1 cellular context compared by ENCODE assay signal in genomic region chr14:23174266-23174665, GRCh38.
TF ChIP-seq lines count a peak whose summit lies in the region.

No MANE protein-coding gene starts in this region.

TF ChIP-seq in GM23338, 12 proteins besides CTCF, POLR2A, EP300 and RAD21 (continued from another document):
- TF ChIP-seq, protein P1, sequence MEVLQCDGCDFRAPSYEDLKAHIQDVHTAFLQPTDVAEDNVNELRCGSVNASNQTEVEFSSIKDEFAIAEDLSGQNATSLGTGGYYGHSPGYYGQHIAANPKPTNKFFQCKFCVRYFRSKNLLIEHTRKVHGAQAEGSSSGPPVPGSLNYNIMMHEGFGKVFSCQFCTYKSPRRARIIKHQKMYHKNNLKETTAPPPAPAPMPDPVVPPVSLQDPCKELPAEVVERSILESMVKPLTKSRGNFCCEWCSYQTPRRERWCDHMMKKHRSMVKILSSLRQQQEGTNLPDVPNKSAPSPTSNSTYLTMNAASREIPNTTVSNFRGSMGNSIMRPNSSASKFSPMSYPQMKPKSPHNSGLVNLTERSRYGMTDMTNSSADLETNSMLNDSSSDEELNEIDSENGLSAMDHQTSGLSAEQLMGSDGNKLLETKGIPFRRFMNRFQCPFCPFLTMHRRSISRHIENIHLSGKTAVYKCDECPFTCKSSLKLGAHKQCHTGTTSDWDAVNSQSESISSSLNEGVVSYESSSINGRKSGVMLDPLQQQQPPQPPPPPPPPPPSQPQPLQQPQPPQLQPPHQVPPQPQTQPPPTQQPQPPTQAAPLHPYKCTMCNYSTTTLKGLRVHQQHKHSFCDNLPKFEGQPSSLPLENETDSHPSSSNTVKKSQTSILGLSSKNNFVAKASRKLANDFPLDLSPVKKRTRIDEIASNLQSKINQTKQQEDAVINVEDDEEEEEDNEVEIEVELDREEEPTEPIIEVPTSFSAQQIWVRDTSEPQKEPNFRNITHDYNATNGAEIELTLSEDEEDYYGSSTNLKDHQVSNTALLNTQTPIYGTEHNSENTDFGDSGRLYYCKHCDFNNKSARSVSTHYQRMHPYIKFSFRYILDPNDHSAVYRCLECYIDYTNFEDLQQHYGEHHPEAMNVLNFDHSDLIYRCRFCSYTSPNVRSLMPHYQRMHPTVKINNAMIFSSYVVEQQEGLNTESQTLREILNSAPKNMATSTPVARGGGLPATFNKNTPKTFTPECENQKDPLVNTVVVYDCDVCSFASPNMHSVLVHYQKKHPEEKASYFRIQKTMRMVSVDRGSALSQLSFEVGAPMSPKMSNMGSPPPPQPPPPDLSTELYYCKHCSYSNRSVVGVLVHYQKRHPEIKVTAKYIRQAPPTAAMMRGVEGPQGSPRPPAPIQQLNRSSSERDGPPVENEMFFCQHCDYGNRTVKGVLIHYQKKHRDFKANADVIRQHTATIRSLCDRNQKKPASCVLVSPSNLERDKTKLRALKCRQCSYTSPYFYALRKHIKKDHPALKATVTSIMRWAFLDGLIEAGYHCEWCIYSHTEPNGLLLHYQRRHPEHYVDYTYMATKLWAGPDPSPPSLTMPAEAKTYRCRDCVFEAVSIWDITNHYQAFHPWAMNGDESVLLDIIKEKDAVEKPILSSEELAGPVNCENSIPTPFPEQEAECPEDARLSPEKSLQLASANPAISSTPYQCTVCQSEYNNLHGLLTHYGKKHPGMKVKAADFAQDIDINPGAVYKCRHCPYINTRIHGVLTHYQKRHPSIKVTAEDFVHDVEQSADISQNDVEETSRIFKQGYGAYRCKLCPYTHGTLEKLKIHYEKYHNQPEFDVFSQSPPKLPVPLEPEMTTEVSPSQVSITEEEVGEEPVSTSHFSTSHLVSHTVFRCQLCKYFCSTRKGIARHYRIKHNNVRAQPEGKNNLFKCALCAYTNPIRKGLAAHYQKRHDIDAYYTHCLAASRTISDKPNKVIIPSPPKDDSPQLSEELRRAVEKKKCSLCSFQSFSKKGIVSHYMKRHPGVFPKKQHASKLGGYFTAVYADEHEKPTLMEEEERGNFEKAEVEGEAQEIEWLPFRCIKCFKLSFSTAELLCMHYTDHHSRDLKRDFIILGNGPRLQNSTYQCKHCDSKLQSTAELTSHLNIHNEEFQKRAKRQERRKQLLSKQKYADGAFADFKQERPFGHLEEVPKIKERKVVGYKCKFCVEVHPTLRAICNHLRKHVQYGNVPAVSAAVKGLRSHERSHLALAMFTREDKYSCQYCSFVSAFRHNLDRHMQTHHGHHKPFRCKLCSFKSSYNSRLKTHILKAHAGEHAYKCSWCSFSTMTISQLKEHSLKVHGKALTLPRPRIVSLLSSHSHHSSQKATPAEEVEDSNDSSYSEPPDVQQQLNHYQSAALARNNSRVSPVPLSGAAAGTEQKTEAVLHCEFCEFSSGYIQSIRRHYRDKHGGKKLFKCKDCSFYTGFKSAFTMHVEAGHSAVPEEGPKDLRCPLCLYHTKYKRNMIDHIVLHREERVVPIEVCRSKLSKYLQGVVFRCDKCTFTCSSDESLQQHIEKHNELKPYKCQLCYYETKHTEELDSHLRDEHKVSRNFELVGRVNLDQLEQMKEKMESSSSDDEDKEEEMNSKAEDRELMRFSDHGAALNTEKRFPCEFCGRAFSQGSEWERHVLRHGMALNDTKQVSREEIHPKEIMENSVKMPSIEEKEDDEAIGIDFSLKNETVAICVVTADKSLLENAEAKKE (CRISPR knock-in tag; IDR thresholded peaks at IDR 0.05), result no peak
- TF ChIP-seq ETS1 (IDR thresholded peaks at IDR 0.05), result no peak
- no peak for TF ChIP-seq JUNB (IDR thresholded peaks at IDR 0.05; ENCODE audit: unreplicated experiment)
- no peak for TF ChIP-seq ZNF114 (CRISPR knock-in tag; IDR thresholded peaks at IDR 0.05)
- no peak for TF ChIP-seq EZH2phosphoT487 (IDR thresholded peaks at IDR 0.05; ENCODE audit: unreplicated experiment)
- TF ChIP-seq REST (IDR thresholded peaks at IDR 0.05; ENCODE audit: unreplicated experiment), result no peak
- TF ChIP-seq NANOG (IDR thresholded peaks at IDR 0.05; ENCODE audit: borderline replicate concordance), result no peak
- no peak for TF ChIP-seq ZNF331 (CRISPR knock-in tag; IDR thresholded peaks at IDR 0.05; ENCODE audit: low read depth)
- TF ChIP-seq STAT1 (IDR thresholded peaks at IDR 0.05; ENCODE audit: unreplicated experiment), result no peak
